17 cellular contexts compared by ENCODE assay signal in the genomic region with DNA sequence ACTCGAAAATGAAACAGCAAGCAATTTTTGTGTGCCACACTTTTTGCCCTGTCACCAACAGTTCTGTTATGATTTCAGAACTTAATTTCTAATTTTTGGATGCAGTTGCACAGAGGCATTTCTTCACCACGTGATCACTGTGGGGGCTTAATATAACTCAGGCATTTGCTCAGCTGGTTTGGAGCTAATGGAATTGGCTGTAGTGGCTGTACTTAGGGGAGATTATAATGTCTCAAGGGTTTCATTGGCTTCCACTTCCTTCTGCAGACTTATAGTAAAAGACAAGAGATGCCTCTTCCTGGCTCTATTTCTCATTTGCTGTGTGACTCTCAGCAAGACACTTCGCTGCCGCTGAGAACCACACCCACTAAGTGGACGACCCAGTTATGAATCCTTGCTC.
DNase-seq lines count a peak whose midpoint lies in the region; ATAC-seq and TF ChIP-seq lines count a peak whose summit lies in the region.
"Had no signal": no experiment of that assay in that cellular context is flagged by ENCODE, and none has a peak within 500 bp of the region (broad histone marks: within the 10 kb centered on the region; RNA-seq: fewer than 3 reads in every experiment).

No MANE protein-coding gene starts in this region.

- intact Hi-C loops in activated CD8-positive, alpha-beta T cell treated with anti-CD3 and anti-CD28 coated beads for 36 hours (cut with micrococcal nuclease): no loop called here
- intact Hi-C loops in OCI-LY7 (cut with micrococcal nuclease; ENCODE audit: unreplicated experiment) (no loop called here), left lung (cut with DNase I) (no loop called here), transverse colon (cut with DNase I; ENCODE audit: low total_unique reads) (no loop called here)

- TF ChIP-seq POLR2A in transverse colon (IDR thresholded peaks at IDR 0.05): no peak

- H4K20me1 ChIP-seq in OCI-LY7 (ENCODE audit: insufficient read depth, low read length): no peaks in the 10 kb centered on the region

- peak overlapping the region; percentile 21 for H3K27ac ChIP-seq in OCI-LY7 (ENCODE audit: low read depth, low read length, poor library complexity, severe bottlenecking)
- peak overlapping the region; percentile 54 to 70 for H3K27ac ChIP-seq in left lung
- peak overlapping the region; percentile 64 to 78 (median 68) for H3K27ac ChIP-seq in transverse colon
- H3K27ac ChIP-seq: brain microvascular endothelial cell had no signal

- H3K9me3 ChIP-seq in OCI-LY7 (ENCODE audit: low read length): no peaks in the 10 kb centered on the region
- no peaks in the 10 kb centered on the region for H3K9me3 ChIP-seq in left lung
- no peaks in the 10 kb centered on the region for H3K9me3 ChIP-seq in transverse colon
- H3K9me3 ChIP-seq: A549 had no signal

- DNase-seq in activated CD8-positive, alpha-beta T cell treated with anti-CD3 and anti-CD28 coated beads for 36 hours: no peak
- DNase-seq in activated CD8-positive, alpha-beta T cell treated with anti-CD3 and anti-CD28 coated beads, Interleukin-2, amount 10 ng/mL, durations not matched to agents 7 days and 5 days: no peak
- DNase-seq in OCI-LY7 (ENCODE audit: low spot score): no peak
- DNase-seq in left lung: no peak
- no peak for DNase-seq in transverse colon
- DNase-seq in NCI-H1105 treated with DMSO at 0.1 percent for 48 hours (lab: John Stamatoyannopoulos, UW): no peak
- DNase-seq: activated CD4-positive, alpha-beta T cell treated with anti-CD3 and anti-CD28 coated beads, Interleukin-2, amount 50 U/mL, for 1 hour; activated effector memory CD4-positive, alpha-beta T cell treated with Interleukin-2 at 50 U/mL for 16 hours; brain microvascular endothelial cell; endodermal cell; foreskin melanocyte; nephron progenitor cell; substantia nigra; T-helper 9 cell had no signal

- no peak overlapping the region for H3K4me3 Mint-ChIP-seq in activated CD8-positive, alpha-beta T cell treated with anti-CD3 and anti-CD28 coated beads for 36 hours
- no peak overlapping the region for H3K4me3 Mint-ChIP-seq in activated CD8-positive, alpha-beta T cell treated with anti-CD3 and anti-CD28 coated beads, Interleukin-2, amount 10 ng/mL, durations not matched to agents 7 days and 5 days
- H3K4me3 Mint-ChIP-seq: endodermal cell, nephron progenitor cell had no signal

- H3K36me3 ChIP-seq in OCI-LY7 (ENCODE audit: insufficient read depth, low read length): no peaks in the 10 kb centered on the region
- no peaks in the 10 kb centered on the region for H3K36me3 ChIP-seq in left lung
- no peaks in the 10 kb centered on the region for H3K36me3 ChIP-seq in transverse colon
- H3K36me3 ChIP-seq: brain microvascular endothelial cell had no signal

- H3K36me3 Mint-ChIP-seq in activated CD8-positive, alpha-beta T cell treated with anti-CD3 and anti-CD28 coated beads for 36 hours (ENCODE audit: low read depth): no peaks in the 10 kb centered on the region
- H3K36me3 Mint-ChIP-seq in activated CD8-positive, alpha-beta T cell treated with anti-CD3 and anti-CD28 coated beads, Interleukin-2, amount 10 ng/mL, durations not matched to agents 7 days and 5 days (ENCODE audit: low read depth): no peaks in the 10 kb centered on the region

- TF ChIP-seq EP300 in transverse colon (IDR thresholded peaks at IDR 0.05; ENCODE audit: low read depth): no peak

- H3K27me3 Mint-ChIP-seq in activated CD8-positive, alpha-beta T cell treated with anti-CD3 and anti-CD28 coated beads for 36 hours: no peaks in the 10 kb centered on the region
- H3K27me3 Mint-ChIP-seq in activated CD8-positive, alpha-beta T cell treated with anti-CD3 and anti-CD28 coated beads, Interleukin-2, amount 10 ng/mL, durations not matched to agents 7 days and 5 days (ENCODE audit: low read depth): no peaks in the 10 kb centered on the region

- no peaks in the 10 kb centered on the region for H3K9me2 ChIP-seq in OCI-LY7 (ENCODE audit: insufficient read depth, low read length)

- no peaks in the 10 kb centered on the region for H3K27me3 ChIP-seq in left lung
- no peaks in the 10 kb centered on the region for H3K27me3 ChIP-seq in transverse colon
- H3K27me3 ChIP-seq: brain microvascular endothelial cell had no signal

- no peaks in the 10 kb centered on the region for H3K9me3 Mint-ChIP-seq in activated CD8-positive, alpha-beta T cell treated with anti-CD3 and anti-CD28 coated beads for 36 hours
- H3K9me3 Mint-ChIP-seq in activated CD8-positive, alpha-beta T cell treated with anti-CD3 and anti-CD28 coated beads, Interleukin-2, amount 10 ng/mL, durations not matched to agents 7 days and 5 days (ENCODE audit: insufficient read depth): no peaks in the 10 kb centered on the region
- H3K9me3 Mint-ChIP-seq: endodermal cell, nephron progenitor cell had no signal

- CTCF ChIA-PET in activated CD8-positive, alpha-beta T cell treated with anti-CD3 and anti-CD28 coated beads for 36 hours (lab: Charles Lee): interaction anchor here (2.0 kb wide), 1 partner anchor 12 kb away, joined by 6 read pairs; no protein-coding TSS in a partner anchor
- CTCF ChIA-PET in activated CD8-positive, alpha-beta T cell treated with anti-CD3 and anti-CD28 coated beads, Interleukin-2, amount 10 ng/mL, durations not matched to agents 7 days and 5 days (lab: Charles Lee): interaction anchor here (1.2 to 1.9 kb wide), 3 partner anchors 11 to 572 kb away, joined by 3 to 5 read pairs (median 3); no protein-coding TSS in a partner anchor
- CTCF ChIA-PET in OCI-LY7 (lab: Charles Lee; ENCODE audit: unreplicated experiment): interaction anchor here (1.2 to 2.2 kb wide), 2 partner anchors 11 to 14 kb away, joined by 3 to 8 read pairs; no protein-coding TSS in a partner anchor

- H3K79me2 ChIP-seq in OCI-LY7 (ENCODE audit: insufficient read depth, low read depth, low read length): no peaks in the 10 kb centered on the region

- H3K27ac Mint-ChIP-seq in activated CD8-positive, alpha-beta T cell treated with anti-CD3 and anti-CD28 coated beads for 36 hours: peak overlapping the region; percentile 39
- no peak overlapping the region for H3K27ac Mint-ChIP-seq in activated CD8-positive, alpha-beta T cell treated with anti-CD3 and anti-CD28 coated beads, Interleukin-2, amount 10 ng/mL, durations not matched to agents 7 days and 5 days
- H3K27ac Mint-ChIP-seq: endodermal cell, nephron progenitor cell had no signal

- H3K4me1 Mint-ChIP-seq in activated CD8-positive, alpha-beta T cell treated with anti-CD3 and anti-CD28 coated beads for 36 hours (ENCODE audit: low read depth): peaks cover 59% of the 10 kb centered on the region
- H3K4me1 Mint-ChIP-seq in activated CD8-positive, alpha-beta T cell treated with anti-CD3 and anti-CD28 coated beads, Interleukin-2, amount 10 ng/mL, durations not matched to agents 7 days and 5 days (ENCODE audit: low read depth): peaks cover 45% of the 10 kb centered on the region

- no peak for ATAC-seq in activated CD8-positive, alpha-beta T cell treated with anti-CD3 and anti-CD28 coated beads for 36 hours
- ATAC-seq in activated CD8-positive, alpha-beta T cell treated with anti-CD3 and anti-CD28 coated beads, Interleukin-2, amount 10 ng/mL, durations not matched to agents 7 days and 5 days: no peak
- ATAC-seq in left lung: peak; percentile 17
- ATAC-seq in GM21717 (IDR thresholded peaks at IDR 0.05; ENCODE audit: unreplicated experiment): no peak
- ATAC-seq in HG03442 (IDR thresholded peaks at IDR 0.05; ENCODE audit: unreplicated experiment): no peak
- ATAC-seq: A549 had no signal

- no TSS peak for BruUV-seq in OCI-LY7 (replicated peaks; lab: Mats Ljungman, UMichigan)

- WGBS in transverse colon (ENCODE audit: low coverage in 1 of 2), 2 donors: 58 to 82% methylated on average over 4 to 5 of the region's 5 CpGs

- in situ Hi-C loops in transverse colon (cut with MboI; ENCODE audit: low pct_ligation_motif_present in 1 of 4, low pct_unique_long_range_greater_than_20kb in 1 of 4, low sequenced_read_pairs in 3 of 4): no loop called here

- H3K4me1 ChIP-seq in OCI-LY7 (ENCODE audit: insufficient read depth, low read length, poor library complexity, severe bottlenecking) (peaks cover 97% of the 10 kb centered on the region), left lung (peaks cover 19 to 49% of the 10 kb centered on the region in 2 donors), transverse colon (peaks cover 16 to 56% (median 36%) of the 10 kb centered on the region in 4 donors)

- H2AFZ ChIP-seq in OCI-LY7 (ENCODE audit: low read length): peak overlapping the region; percentile 58; the same call in 1 of the 2 replicates

- no peak for TF ChIP-seq CTCF in activated CD8-positive, alpha-beta T cell treated with anti-CD3 and anti-CD28 coated beads for 36 hours (IDR thresholded peaks at IDR 0.05)
- TF ChIP-seq CTCF in OCI-LY7 (conservative IDR thresholded peaks at IDR 0.05; ENCODE audit: low read length) (no peak), left lung (IDR thresholded peaks at IDR 0.05) (no peak), transverse colon (IDR thresholded peaks at IDR 0.05) (no peak)

- peak overlapping the region; percentile 51 for H3K4me2 ChIP-seq in OCI-LY7 (ENCODE audit: low read length)
- H3K4me2 ChIP-seq: A549 had no signal

- POLR2A ChIA-PET in activated CD8-positive, alpha-beta T cell treated with anti-CD3 and anti-CD28 coated beads for 36 hours (lab: Charles Lee): interaction anchor here (1.3 to 1.5 kb wide), 2 partner anchors 13 to 524 kb away, joined by 3 to 4 read pairs; no protein-coding TSS in a partner anchor
- POLR2A ChIA-PET in activated CD8-positive, alpha-beta T cell treated with anti-CD3 and anti-CD28 coated beads, Interleukin-2, amount 10 ng/mL, durations not matched to agents 7 days and 5 days (lab: Charles Lee): interaction anchor here (1.0 kb wide), 1 partner anchor 524 kb away, joined by 3 read pairs; no protein-coding TSS in a partner anchor
- POLR2A ChIA-PET in OCI-LY7 (lab: Charles Lee): interaction anchor here (0.8 to 2.2 kb wide), 7 partner anchors 11 to 542 kb away, joined by 3 to 9 read pairs (median 4); no protein-coding TSS in a partner anchor

- no peak overlapping the region for H3K4me3 ChIP-seq in OCI-LY7 (ENCODE audit: low read depth, low read length, poor library complexity, severe bottlenecking)
- no peak overlapping the region for H3K4me3 ChIP-seq in left lung
- no peak overlapping the region for H3K4me3 ChIP-seq in transverse colon
- H3K4me3 ChIP-seq: A549 had no signal
